12 cellular contexts compared by ENCODE assay signal in the genomic region with DNA sequence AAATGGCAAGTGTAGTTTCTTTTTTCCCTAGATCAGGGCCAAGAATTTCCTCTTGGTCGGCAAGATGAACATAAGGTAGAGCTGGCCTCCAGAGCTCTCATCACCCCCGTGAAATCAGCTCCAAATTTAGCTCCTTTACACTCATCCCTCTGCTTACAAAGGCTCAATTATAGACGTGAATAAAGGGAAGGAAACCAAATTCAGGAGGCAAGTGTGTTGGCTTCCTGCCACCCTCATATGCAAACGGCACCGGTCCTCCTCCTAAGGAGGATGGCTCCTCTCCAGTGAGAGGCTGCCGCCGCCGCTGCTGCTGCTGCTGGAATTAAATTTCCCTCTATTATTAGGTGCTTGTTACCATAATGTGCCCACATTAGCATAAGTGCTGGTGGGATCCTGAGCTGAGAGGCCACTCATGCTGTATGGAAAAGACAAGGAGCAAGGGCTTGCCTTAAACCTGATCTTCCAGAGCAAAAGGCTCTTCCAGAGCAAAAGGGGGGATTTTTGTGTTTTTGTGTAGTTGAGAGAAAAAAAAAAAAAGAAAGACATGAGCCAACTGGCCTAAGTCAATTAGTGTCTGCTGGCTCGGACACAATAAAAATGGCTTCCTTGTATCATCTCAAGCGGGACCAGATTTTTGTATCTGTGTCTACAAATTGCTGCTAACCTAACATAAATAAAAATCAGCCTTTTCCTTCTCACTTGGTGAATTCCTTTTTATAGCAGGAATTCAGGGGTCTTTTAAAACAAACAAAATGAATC.
DNase-seq lines count a peak whose midpoint lies in the region; ATAC-seq and TF ChIP-seq lines count a peak whose summit lies in the region.
"Had no signal": no experiment of that assay in that cellular context is flagged by ENCODE, and none has a peak within 500 bp of the region (broad histone marks: within the 10 kb centered on the region; RNA-seq: fewer than 3 reads in every experiment).

No MANE protein-coding gene starts in this region.

- POLR2A ChIA-PET in SK-N-SH (lab: Yijun Ruan, JAX) = no interaction called here

- 0 out of 2 replicates have a peak, but pooled peaks cover 6% of the 10 kb centered on the region for H3K27me3 ChIP-seq in SK-N-SH (ENCODE audit: insufficient read depth)
- no peaks in the 10 kb centered on the region for H3K27me3 ChIP-seq in stomach smooth muscle (ENCODE audit: control insufficient read depth in 1 of 2, insufficient read depth in 2 of 2, low read length in 2 of 2)
- peaks cover 0 to 2% (median 0%) of the 10 kb centered on the region in 4 donors for H3K27me3 ChIP-seq in esophagus squamous epithelium
- H3K27me3 ChIP-seq in BE2C = no peaks in the 10 kb centered on the region

- H2AFZ ChIP-seq in SK-N-SH (ENCODE audit: low read depth) = no peak overlapping the region

- H3K79me2 ChIP-seq in SK-N-SH (ENCODE audit: insufficient read depth) = no peaks in the 10 kb centered on the region

- H3F3A ChIP-seq in SK-N-SH (replicated peaks; ENCODE audit: insufficient read depth) = no peaks in the 10 kb centered on the region

- H3K4me1 ChIP-seq in SK-N-SH (ENCODE audit: control insufficient read depth in 1 of 2, insufficient read depth in 2 of 2, low read depth in 1 of 2, low read length in 1 of 2) (peaks cover 0 to 13% of the 10 kb centered on the region in 2 experiments; a peak in 2 of 4 replicates), stomach smooth muscle (ENCODE audit: control insufficient read depth, insufficient read depth, low read length) (peaks cover 18% of the 10 kb centered on the region), esophagus squamous epithelium (peaks cover 0 to 12% (median 0%) of the 10 kb centered on the region in 3 donors), BE2C (no peaks in the 10 kb centered on the region; the same call in 1 of the 2 replicates)
- H3K4me1 ChIP-seq: left lung had no signal

- CTCF ChIA-PET in SK-N-SH (lab: Yijun Ruan, JAX) = interaction anchor here (0.6 to 7.4 kb wide), 10 partner anchors 9 to 442 kb away, joined by 3 to 97 read pairs (median 4); no protein-coding TSS in a partner anchor

- TF ChIP-seq EP300 in SK-N-SH (IDR thresholded peaks at IDR 0.05; ENCODE audit: borderline replicate concordance in 1 of 2, low read depth in 1 of 2, low read length in 1 of 2) = no peak

- ATAC-seq in SK-N-SH treated with all-trans-retinoic acid at 6 μM for 48 hours = peak; percentile 55
- ATAC-seq: left lung had no signal

- no peak overlapping the region; a peak in 1 of 4 replicates for H3K27ac ChIP-seq in SK-N-SH (ENCODE audit: low read depth in 2 of 2, low read length in 1 of 2)
- peak overlapping the region; percentile 58 for H3K27ac ChIP-seq in stomach smooth muscle (ENCODE audit: low read length)
- H3K27ac ChIP-seq in esophagus squamous epithelium = no peak overlapping the region
- H3K27ac ChIP-seq: epithelial cell of prostate, left lung had no signal

- no peak overlapping the region for H3K4me3 ChIP-seq in SK-N-SH (ENCODE audit: low read depth in 2 of 2, low read length in 1 of 2)
- no peak overlapping the region for H3K4me3 ChIP-seq in fibroblast of pulmonary artery (replicated peaks; ENCODE audit: low read depth, low read length)
- H3K4me3 ChIP-seq in stomach smooth muscle (ENCODE audit: low read length in 2 of 2) = peak overlapping the region in 1 of 2 donors; percentile 29
- no peak overlapping the region for H3K4me3 ChIP-seq in esophagus squamous epithelium
- H3K4me3 ChIP-seq in BE2C (ENCODE audit: low read depth, low read length) = no peak overlapping the region
- H3K4me3 ChIP-seq: left lung had no signal

- TF ChIP-seq POLR2A in esophagus squamous epithelium (IDR thresholded peaks at IDR 0.05) = no peak

- no peak for TF ChIP-seq RAD21 in SK-N-SH (IDR thresholded peaks at IDR 0.05; ENCODE audit: low read length)

- no peaks in the 10 kb centered on the region for H3K36me3 ChIP-seq in SK-N-SH (replicated peaks in 1 of 2; ENCODE audit: control insufficient read depth in 1 of 2, insufficient read depth in 2 of 2, low read length in 1 of 2)
- H3K36me3 ChIP-seq in stomach smooth muscle (ENCODE audit: control insufficient read depth in 2 of 2, insufficient read depth in 2 of 2, low read length in 2 of 2) = peaks cover 11 to 21% of the 10 kb centered on the region in 2 donors
- H3K36me3 ChIP-seq in esophagus squamous epithelium = no peaks in the 10 kb centered on the region
- no peaks in the 10 kb centered on the region for H3K36me3 ChIP-seq in BE2C
- H3K36me3 ChIP-seq: left lung had no signal

- no peaks in the 10 kb centered on the region for H3K9me3 ChIP-seq in SK-N-SH
- H3K9me3 ChIP-seq in stomach smooth muscle (ENCODE audit: control insufficient read depth in 2 of 2, low read length in 2 of 2) = no peaks in the 10 kb centered on the region
- no peaks in the 10 kb centered on the region for H3K9me3 ChIP-seq in esophagus squamous epithelium
- H3K9me3 ChIP-seq in BE2C = no peaks in the 10 kb centered on the region
- H3K9me3 ChIP-seq: left lung had no signal

- H3K4me2 ChIP-seq in SK-N-SH = no peak overlapping the region

- DNase-seq in SK-N-SH = no peak
- DNase-seq in NCI-H526 (lab: John Stamatoyannopoulos, UW) = peak; percentile 40 to 83
- DNase-seq in fibroblast of pulmonary artery (ENCODE audit: low read depth) = peak; percentile 35
- no peak for DNase-seq in esophagus squamous epithelium (lab: John Stamatoyannopoulos, UW)
- DNase-seq in BE2C = no peak
- DNase-seq in LoVo (ENCODE audit: low spot score) = no peak
- DNase-seq: activated CD4-positive, alpha-beta T cell treated with anti-CD3 and anti-CD28 coated beads for 1 hour; left lung; small intestine had no signal

- intact Hi-C loops in esophagus squamous epithelium (cut with DNase I) = loop anchor here (10.0 kb wide), 1 partner anchor 377 kb away; no protein-coding TSS in a partner anchor

- H3K9me2 ChIP-seq in SK-N-SH = no peaks in the 10 kb centered on the region

- WGBS in SK-N-SH (ENCODE audit: low lambda C conversion rate) = 51% methylated on average over 10 of the region's 10 CpGs
- WGBS in esophagus squamous epithelium, 2 donors = 20 to 34% methylated on average over 8 to 9 of the region's 10 CpGs

- no peaks in the 10 kb centered on the region for H4K20me1 ChIP-seq in SK-N-SH (ENCODE audit: insufficient read depth)

- TF ChIP-seq CTCF in SK-N-SH (IDR thresholded peaks at IDR 0.05) = no peak
- TF ChIP-seq CTCF in fibroblast of pulmonary artery (IDR thresholded peaks at IDR 0.05; ENCODE audit: low read length, missing control alignments) = no peak
- TF ChIP-seq CTCF in esophagus squamous epithelium (IDR thresholded peaks at IDR 0.05) = no peak
- TF ChIP-seq CTCF in BE2C (IDR thresholded peaks at IDR 0.05; ENCODE audit: low read depth, low read length) = no peak

- no peak overlapping the region for H3K9ac ChIP-seq in SK-N-SH
- H3K9ac ChIP-seq in stomach smooth muscle (ENCODE audit: low read length in 2 of 2) = peak overlapping the region in 1 of 2 donors; percentile 21

TF ChIP-seq in SK-N-SH treated with all-trans-retinoic acid at 6 μM for 48 hours, 23 proteins besides CTCF, POLR2A, EP300 and RAD21 (continues in another document):
- TF ChIP-seq, protein P1, sequence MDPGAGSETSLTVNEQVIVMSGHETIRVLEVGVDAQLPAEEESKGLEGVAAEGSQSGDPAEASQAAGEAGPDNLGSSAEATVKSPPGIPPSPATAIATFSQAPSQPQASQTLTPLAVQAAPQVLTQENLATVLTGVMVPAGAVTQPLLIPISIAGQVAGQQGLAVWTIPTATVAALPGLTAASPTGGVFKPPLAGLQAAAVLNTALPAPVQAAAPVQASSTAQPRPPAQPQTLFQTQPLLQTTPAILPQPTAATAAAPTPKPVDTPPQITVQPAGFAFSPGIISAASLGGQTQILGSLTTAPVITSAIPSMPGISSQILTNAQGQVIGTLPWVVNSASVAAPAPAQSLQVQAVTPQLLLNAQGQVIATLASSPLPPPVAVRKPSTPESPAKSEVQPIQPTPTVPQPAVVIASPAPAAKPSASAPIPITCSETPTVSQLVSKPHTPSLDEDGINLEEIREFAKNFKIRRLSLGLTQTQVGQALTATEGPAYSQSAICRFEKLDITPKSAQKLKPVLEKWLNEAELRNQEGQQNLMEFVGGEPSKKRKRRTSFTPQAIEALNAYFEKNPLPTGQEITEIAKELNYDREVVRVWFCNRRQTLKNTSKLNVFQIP (CRISPR knock-in tag; IDR thresholded peaks at IDR 0.05; ENCODE audit: borderline replicate concordance, low read depth) = no peak
- TF ChIP-seq OSR1 (CRISPR knock-in tag; IDR thresholded peaks at IDR 0.05) (no peak), PPARA (CRISPR knock-in tag; IDR thresholded peaks at IDR 0.05; ENCODE audit: borderline replicate concordance) (no peak), CSDC2 (CRISPR knock-in tag; IDR thresholded peaks at IDR 0.05) (no peak)

TF ChIP-seq in SK-N-SH, 30 proteins besides CTCF, POLR2A, EP300 and RAD21 (continues in another document):
- TF ChIP-seq EZH2phosphoT487 (IDR thresholded peaks at IDR 0.05; ENCODE audit: borderline replicate concordance, low read depth) = no peak
- TF ChIP-seq, protein P2, sequence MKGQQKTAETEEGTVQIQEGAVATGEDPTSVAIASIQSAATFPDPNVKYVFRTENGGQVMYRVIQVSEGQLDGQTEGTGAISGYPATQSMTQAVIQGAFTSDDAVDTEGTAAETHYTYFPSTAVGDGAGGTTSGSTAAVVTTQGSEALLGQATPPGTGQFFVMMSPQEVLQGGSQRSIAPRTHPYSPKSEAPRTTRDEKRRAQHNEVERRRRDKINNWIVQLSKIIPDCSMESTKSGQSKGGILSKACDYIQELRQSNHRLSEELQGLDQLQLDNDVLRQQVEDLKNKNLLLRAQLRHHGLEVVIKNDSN (IDR thresholded peaks at IDR 0.05; ENCODE audit: borderline replicate concordance, low read depth) = no peak
- no peak for TF ChIP-seq TCF12 (IDR thresholded peaks at IDR 0.05)

Comparison
In these comparisons a context has a peak if more than half of its experiments do, and no peak if none do; other contexts are left out.
1. DNase-seq: peak in NCI-H526 (2 of 2) and fibroblast of pulmonary artery (single experiment); none in SK-N-SH (single experiment), esophagus squamous epithelium (single experiment), BE2C (single experiment) and LoVo (single experiment).